Comparison of ENCODE assay signal across 1 cellular context in genomic region chr2:38610851-38611801, GRCh38.
TF ChIP-seq lines count a peak whose summit lies in the region.

No MANE protein-coding gene starts in this region.

TF ChIP-seq in HepG2, 621 proteins besides CTCF, POLR2A, EP300 and RAD21 (continued from another document and continues in another):
- TF ChIP-seq ZGPAT (CRISPR knock-in tag; IDR thresholded peaks at IDR 0.05) (peak; percentile 87), UBTF (CRISPR knock-in tag; IDR thresholded peaks at IDR 0.05) (no peak), ZFP90 (CRISPR knock-in tag; IDR thresholded peaks at IDR 0.05; ENCODE audit: borderline replicate concordance) (0 out of 2 replicates have a peak, but pooled peaks have one; percentile 26), TCF12 (IDR thresholded peaks at IDR 0.05) (no peak), TCF12 (CRISPR knock-in tag; IDR thresholded peaks at IDR 0.05) (peak; percentile 42; the same call in 1 of the 2 replicates), REPIN1 (CRISPR knock-in tag; IDR thresholded peaks at IDR 0.05; ENCODE audit: borderline replicate concordance, low read depth) (no peak; the same call in 1 of the 2 replicates), HNRNPL (IDR thresholded peaks at IDR 0.05; ENCODE audit: low read depth, low read length) (no peak), ZMYM3 (CRISPR knock-in tag; IDR thresholded peaks at IDR 0.05) (peak; percentile 89), ZNF44 (CRISPR knock-in tag; IDR thresholded peaks at IDR 0.05) (0 out of 2 replicates have a peak, but pooled peaks have one; percentile 23), SOX6 (IDR thresholded peaks at IDR 0.05) (no peak), SOX6 (CRISPR knock-in tag; IDR thresholded peaks at IDR 0.05) (peak; percentile 93), BCLAF1 (IDR thresholded peaks at IDR 0.05) (no peak), SNAPC4 (CRISPR knock-in tag; IDR thresholded peaks at IDR 0.05) (no peak), KDM1A (CRISPR knock-in tag; IDR thresholded peaks at IDR 0.05) (peak; percentile 71; the same call in 1 of the 2 replicates), HNF4A (CRISPR knock-in tag; IDR thresholded peaks at IDR 0.05) (peak; percentile 89), ARID3A (IDR thresholded peaks at IDR 0.05; ENCODE audit: low read depth, low read length) (peak; percentile 99), MYPOP (CRISPR knock-in tag; IDR thresholded peaks at IDR 0.05) (0 out of 2 replicates have a peak, but pooled peaks have one; percentile 40), PITX1 (CRISPR knock-in tag; IDR thresholded peaks at IDR 0.05) (peak; percentile 84), SATB2 (CRISPR knock-in tag; IDR thresholded peaks at IDR 0.05) (peak; percentile 35; the same call in 1 of the 2 replicates), ZNF644 (CRISPR knock-in tag; IDR thresholded peaks at IDR 0.05; ENCODE audit: low read depth) (peak; percentile 40; the same call in 1 of the 2 replicates), ZNF263 (CRISPR knock-in tag; IDR thresholded peaks at IDR 0.05) (peak; percentile 9; the same call in 1 of the 2 replicates), ONECUT2 (CRISPR knock-in tag; IDR thresholded peaks at IDR 0.05) (peak; percentile 86), HBP1 (CRISPR knock-in tag; IDR thresholded peaks at IDR 0.05; ENCODE audit: low read depth) (0 out of 2 replicates have a peak, but pooled peaks have one; percentile 38), KAT8 (CRISPR knock-in tag; IDR thresholded peaks at IDR 0.05) (peak; percentile 36; the same call in 1 of the 2 replicates), FOXO4 (CRISPR knock-in tag; conservative IDR thresholded peaks at IDR 0.05) (0 out of 2 replicates have a peak, but pooled peaks have one; percentile 13), GATAD2A (CRISPR knock-in tag; IDR thresholded peaks at IDR 0.05) (peak; percentile 88), NKX3-1 (CRISPR knock-in tag; IDR thresholded peaks at IDR 0.05) (peak; percentile 28; the same call in 1 of the 2 replicates), IKZF5 (CRISPR knock-in tag; IDR thresholded peaks at IDR 0.05) (peak; percentile 31; the same call in 1 of the 2 replicates), KDM5A (IDR thresholded peaks at IDR 0.05; ENCODE audit: borderline replicate concordance, low read length) (peak; percentile 30; the same call in 1 of the 2 replicates), RCOR2 (CRISPR knock-in tag; IDR thresholded peaks at IDR 0.05) (peak; percentile 89), NR2F6 (IDR thresholded peaks at IDR 0.05) (peak; percentile 68), NR2F6 (CRISPR knock-in tag; IDR thresholded peaks at IDR 0.05) (peak; percentile 61; the same call in 1 of the 2 replicates), PRDM10 (CRISPR knock-in tag; IDR thresholded peaks at IDR 0.05; ENCODE audit: low read depth) (no peak)
